In genomic region chr6:7106752-7107577, GRCh38 we compare ENCODE assay signal across 8 cellular contexts. TPM values are rescaled to one million over a fixed set of nuclear protein-coding genes. Genes with fewer than 3 reads are reported as not detected.
DNase-seq lines count a peak whose midpoint lies in the region; ATAC-seq and TF ChIP-seq lines count a peak whose summit lies in the region.

No MANE protein-coding gene starts in this region.

- H3K36me3 Mint-ChIP-seq in nephron progenitor cell (ENCODE audit: low read depth), result no peaks in the 10 kb centered on the region

- no peaks in the 10 kb centered on the region for H3K27me3 ChIP-seq in thoracic aorta (replicated peaks; ENCODE audit: insufficient read depth)

- peaks cover 6 to 18% of the 10 kb centered on the region in 2 donors for H3K4me1 ChIP-seq in thoracic aorta (ENCODE audit: control insufficient read depth in 1 of 2, low read depth in 2 of 2)

- no peaks in the 10 kb centered on the region for H3K9me3 Mint-ChIP-seq in nephron progenitor cell

- no peaks in the 10 kb centered on the region for H3K36me3 ChIP-seq in thoracic aorta

- peak overlapping the region; percentile 79 for H3K4me3 Mint-ChIP-seq in nephron progenitor cell

- H3K27ac ChIP-seq in epithelial cell of prostate (peak overlapping the region; percentile 85), thoracic aorta (peak overlapping the region; percentile 85 to 91)

- DNase-seq in EL, result peak; percentile 47
- DNase-seq in LNCaP clone FGC (ENCODE audit: low read depth), result no peak
- peak; percentile 42 to 50 (median 43) for DNase-seq in activated CD8-positive, alpha-beta memory T cell treated with anti-CD3 and anti-CD28 coated beads for 48 hours (ENCODE audit: low read depth in 2 of 3, low spot score in 2 of 3)
- no peak for DNase-seq in epithelial cell of prostate (ENCODE audit: low read depth, low spot score)
- DNase-seq in nephron progenitor cell, result peak; percentile 48
- no peak for DNase-seq in thoracic aorta (ENCODE audit: low spot score)
- DNase-seq in NCI-H1105 treated with DMSO at 0.1 percent for 48 hours (lab: John Stamatoyannopoulos, UW), result no peak

- no peak for TF ChIP-seq CTCF in LNCaP clone FGC (IDR thresholded peaks at IDR 0.05; ENCODE audit: control insufficient read depth, extremely low read depth, insufficient read depth)
- no peak for TF ChIP-seq CTCF in nephron progenitor cell (IDR thresholded peaks at IDR 0.05)
- no peak for TF ChIP-seq CTCF in thoracic aorta (IDR thresholded peaks at IDR 0.05)

- peaks cover 41% of the 10 kb centered on the region for H3K4me1 Mint-ChIP-seq in nephron progenitor cell

- no peaks in the 10 kb centered on the region for H3K9me3 ChIP-seq in thoracic aorta

- peak overlapping the region; percentile 20 for H3K27ac Mint-ChIP-seq in nephron progenitor cell

- peaks cover 5% of the 10 kb centered on the region for H3K27me3 Mint-ChIP-seq in nephron progenitor cell (ENCODE audit: low read depth, poor library complexity)

- ATAC-seq in GM21619 (IDR thresholded peaks at IDR 0.05; ENCODE audit: unreplicated experiment) (peak; percentile 27), thoracic aorta (ENCODE audit: insufficient number of reproducible peaks, low FRiP score, low read depth) (peak; percentile 3)

- H3K4me3 ChIP-seq in LNCaP clone FGC (ENCODE audit: low read depth, low read length) (peak overlapping the region; percentile 92), thoracic aorta (peak overlapping the region; percentile 100)

RNA-seq across cellular contexts. Expression of gene RREB1, which starts 0.8 kb away (rescaled TPM):
- total RNA-seq in thoracic aorta, result 10 to 100 TPM; 30.6 to 39.3 TPM

Comparison
In these comparisons a context has a peak if more than half of its experiments do, and no peak if none do; other contexts are left out.
1. DNase-seq: peak in EL (single experiment), activated CD8-positive, alpha-beta memory T cell treated with anti-CD3 and anti-CD28 coated beads for 48 hours (3 of 3) and nephron progenitor cell (single experiment); none in LNCaP clone FGC (single experiment), epithelial cell of prostate (single experiment), thoracic aorta (single experiment) and NCI-H1105 treated with DMSO at 0.1 percent for 48 hours (single experiment).